ENCODE assay signal across 18 cellular contexts in the genomic region with DNA sequence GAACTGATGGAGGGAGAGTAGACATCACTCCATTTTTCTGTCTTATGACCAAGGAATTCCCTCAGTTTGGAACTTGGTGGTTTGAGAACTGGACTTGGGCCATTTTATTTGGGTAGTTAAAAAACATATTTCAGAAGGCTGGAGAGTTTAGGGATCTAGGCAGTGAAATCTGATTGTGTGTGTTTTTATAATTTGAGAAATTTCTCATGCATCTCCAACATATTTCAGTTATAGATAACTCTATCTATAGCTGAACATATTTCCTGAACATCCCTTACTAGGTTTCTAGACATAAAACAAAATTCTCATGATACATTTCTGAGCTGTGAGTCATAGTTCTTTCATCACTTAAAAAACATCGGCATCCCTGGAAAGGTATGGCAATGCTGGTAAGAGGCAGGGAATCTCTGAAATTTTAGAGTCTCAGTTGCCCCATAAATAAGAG.
DNase-seq lines count a peak whose midpoint lies in the region; TF ChIP-seq lines count a peak whose summit lies in the region.
"Had no signal": no experiment of that assay in that cellular context is flagged by ENCODE, and none has a peak within 500 bp of the region (broad histone marks: within the 10 kb centered on the region; RNA-seq: fewer than 3 reads in every experiment).

No MANE protein-coding gene starts in this region.

- TF ChIP-seq POLR2A in sigmoid colon (IDR thresholded peaks at IDR 0.05) = no peak

- H3K27me3 Mint-ChIP-seq in activated naive CD8-positive, alpha-beta T cell treated with anti-CD3 and anti-CD28 coated beads for 36 hours = peaks cover 5% of the 10 kb centered on the region

- H3K36me3 ChIP-seq in ACC112 (ENCODE audit: insufficient read depth, low read length) = no peaks in the 10 kb centered on the region
- H3K36me3 ChIP-seq in sigmoid colon = no peaks in the 10 kb centered on the region
- H3K36me3 ChIP-seq: gastroesophageal sphincter had no signal

- WGBS in sigmoid colon, 2 donors = 84% methylated on average over 1 of the region's 1 CpG

- peaks cover 24% of the 10 kb centered on the region for H3K36me3 Mint-ChIP-seq in activated naive CD8-positive, alpha-beta T cell treated with anti-CD3 and anti-CD28 coated beads for 36 hours
- H3K36me3 Mint-ChIP-seq: T-cell had no signal

- no peak overlapping the region for H2AFZ ChIP-seq in ACC112 (ENCODE audit: low read length, unreplicated experiment)

- peaks cover 13% of the 10 kb centered on the region for H3K4me1 ChIP-seq in ACC112 (ENCODE audit: control insufficient read depth, insufficient read depth, low read length, unreplicated experiment)
- no peaks in the 10 kb centered on the region for H3K4me1 ChIP-seq in sigmoid colon
- H3K4me1 ChIP-seq: gastroesophageal sphincter had no signal

- peak overlapping the region; percentile 7; the same call in 1 of the 2 replicates for H3K27ac ChIP-seq in ACC112 (ENCODE audit: low read depth, low read length)
- H3K27ac ChIP-seq in sigmoid colon = no peak overlapping the region
- H3K27ac ChIP-seq: gastroesophageal sphincter had no signal

- H3K9me3 Mint-ChIP-seq in activated naive CD8-positive, alpha-beta T cell treated with anti-CD3 and anti-CD28 coated beads for 36 hours = peaks cover 8% of the 10 kb centered on the region
- H3K9me3 Mint-ChIP-seq: T-cell had no signal

- H3K4me3 ChIP-seq in ACC112 (ENCODE audit: low read depth, low read length) (no peak overlapping the region), sigmoid colon (no peak overlapping the region)
- H3K4me3 ChIP-seq: gastroesophageal sphincter had no signal

- peak overlapping the region; percentile 13 for H3K4me3 Mint-ChIP-seq in activated naive CD8-positive, alpha-beta T cell treated with anti-CD3 and anti-CD28 coated beads for 36 hours
- H3K4me3 Mint-ChIP-seq: T-cell had no signal

- DNase-seq in HS-5 (ENCODE audit: low read depth) = peak; percentile 74
- no peak for DNase-seq in activated naive CD8-positive, alpha-beta T cell treated with anti-CD3 and anti-CD28 coated beads for 36 hours
- DNase-seq in fibroblast of peridontal ligament (ENCODE audit: extremely low read depth) = peak; percentile 31
- no peak for DNase-seq in NCI-H1436 (lab: John Stamatoyannopoulos, UW)
- DNase-seq in sigmoid colon = no peak
- no peak for DNase-seq in NCI-H1105 (lab: John Stamatoyannopoulos, UW)
- DNase-seq in NAMALWA (ENCODE audit: low spot score) = no peak
- DNase-seq: activated CD4-positive, CD25-positive, alpha-beta regulatory T cell treated with anti-CD3 and anti-CD28 coated beads, Interleukin-2, amount 50 U/mL, for 72 hours; activated CD8-positive, alpha-beta memory T cell treated with anti-CD3 and anti-CD28 coated beads, Interleukin-2, amount 50 U/mL, for 48 hours; amniotic stem cell; DMS 273 treated with DMSO at 0.1 percent for 48 hours; KG1; NCI-H1694; NCI-H510A treated with DMSO at 0.1 percent for 48 hours; stimulated activated naive CD4-positive, alpha-beta T cell; T-cell had no signal

- H3K4me1 Mint-ChIP-seq in activated naive CD8-positive, alpha-beta T cell treated with anti-CD3 and anti-CD28 coated beads for 36 hours = peaks cover 86% of the 10 kb centered on the region

- TF ChIP-seq CTCF in sigmoid colon (IDR thresholded peaks at IDR 0.05) = no peak

- H3K27me3 ChIP-seq in ACC112 (ENCODE audit: insufficient read depth, low read length) (no peaks in the 10 kb centered on the region), sigmoid colon (no peaks in the 10 kb centered on the region)
- H3K27me3 ChIP-seq: gastroesophageal sphincter had no signal

- intact Hi-C loops in sigmoid colon (cut with DNase I) = no loop called here

- TF ChIP-seq EP300 in sigmoid colon (IDR thresholded peaks at IDR 0.05) = no peak

- no peaks in the 10 kb centered on the region for H3K79me2 ChIP-seq in ACC112 (ENCODE audit: control insufficient read depth, insufficient read depth, low read length, unreplicated experiment)

- no peaks in the 10 kb centered on the region for H3K9me3 ChIP-seq in sigmoid colon
- H3K9me3 ChIP-seq: gastroesophageal sphincter had no signal

- H3K27ac Mint-ChIP-seq in activated naive CD8-positive, alpha-beta T cell treated with anti-CD3 and anti-CD28 coated beads for 36 hours = peak overlapping the region; percentile 72
- H3K27ac Mint-ChIP-seq: T-cell had no signal

Comparison
In these comparisons a context has a peak if more than half of its experiments do, and no peak if none do; other contexts are left out.
1. DNase-seq: peak in HS-5 (single experiment) and fibroblast of peridontal ligament (single experiment); none in activated naive CD8-positive, alpha-beta T cell treated with anti-CD3 and anti-CD28 coated beads for 36 hours (single experiment), NCI-H1436 (single experiment), sigmoid colon (single experiment), NCI-H1105 (single experiment) and NAMALWA (single experiment).